ENCODE assay signal across 1 cellular context in genomic region chr12:112096667-112097066, GRCh38.
TF ChIP-seq lines count a peak whose summit lies in the region.

No MANE protein-coding gene starts in this region.

TF ChIP-seq in HepG2, 621 proteins besides CTCF, POLR2A, EP300 and RAD21 (continued from another document):
- no peak for TF ChIP-seq BATF2 (CRISPR knock-in tag; IDR thresholded peaks at IDR 0.05)
- TF ChIP-seq ZNF331 (CRISPR knock-in tag; IDR thresholded peaks at IDR 0.05) = no peak
- no peak for TF ChIP-seq POLR2G (IDR thresholded peaks at IDR 0.05; ENCODE audit: low read depth, low read length)
- TF ChIP-seq ZNF18 (CRISPR knock-in tag; IDR thresholded peaks at IDR 0.05; ENCODE audit: insufficient replicate concordance) = no peak
- no peak for TF ChIP-seq ZNF512B (CRISPR knock-in tag; IDR thresholded peaks at IDR 0.05; ENCODE audit: borderline replicate concordance)
- TF ChIP-seq ZNF503 (CRISPR knock-in tag; IDR thresholded peaks at IDR 0.05) = no peak
- TF ChIP-seq ELF3 (CRISPR knock-in tag; IDR thresholded peaks at IDR 0.05) = no peak
- TF ChIP-seq IKZF1 (IDR thresholded peaks at IDR 0.05) = no peak
- no peak for TF ChIP-seq ZMAT3 (CRISPR knock-in tag; conservative IDR thresholded peaks at IDR 0.05)
- TF ChIP-seq PAF1 (CRISPR knock-in tag; IDR thresholded peaks at IDR 0.05) = no peak
- no peak for TF ChIP-seq PHF21A (CRISPR knock-in tag; IDR thresholded peaks at IDR 0.05)
